Comparison of ENCODE assay signal across 9 cellular contexts in the genomic region with DNA sequence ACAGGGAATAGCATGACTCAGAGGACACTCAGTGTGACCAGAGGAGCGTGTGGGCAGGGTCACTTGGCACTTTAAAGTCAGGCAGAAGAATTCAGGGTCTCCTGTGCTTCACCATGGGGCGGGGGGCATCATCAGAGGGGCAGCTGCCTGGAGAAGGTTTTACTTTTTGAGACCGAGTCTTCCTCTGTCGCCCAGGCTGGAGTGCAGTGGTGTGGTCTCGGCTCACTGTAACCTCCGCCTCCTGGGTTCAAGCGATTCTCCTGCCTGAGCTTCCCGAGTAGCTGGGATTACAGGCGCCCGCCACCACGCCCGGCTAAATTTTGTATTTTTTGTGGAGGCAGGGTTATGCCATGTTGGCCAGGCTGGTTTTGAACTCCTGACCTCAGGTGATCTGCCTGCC. TPM values are rescaled to one million over a fixed set of nuclear protein-coding genes. Genes with fewer than 3 reads are reported as not detected.
"Had no signal": no experiment of that assay in that cellular context is flagged by ENCODE, and none has a peak within 500 bp of the region (broad histone marks: within the 10 kb centered on the region; RNA-seq: fewer than 3 reads in every experiment).

No MANE protein-coding gene starts in this region.

RNA-seq across cellular contexts. Expression of a gene that starts 32.3 kb away (rescaled TPM):
- total RNA-seq: activated naive CD4-positive, alpha-beta T cell treated with anti-CD3 and anti-CD28 coated beads for 36 hours; activated naive CD4-positive, alpha-beta T cell treated with anti-CD3 and anti-CD28 coated beads, Interleukin-2, amount 50 U/mL, for 72 hours; activated naive CD8-positive, alpha-beta T cell treated with anti-CD3 and anti-CD28 coated beads for 36 hours; activated naive CD8-positive, alpha-beta T cell treated with anti-CD3 and anti-CD28 coated beads, Interleukin-2, amount 10 ng/mL, durations not matched to agents 7 days and 5 days; activated T-cell treated with anti-CD3 and anti-CD28 coated beads, Interleukin-2, amount 50 U/mL, for 4 hours; activated T-cell treated with anti-CD3 and anti-CD28 coated beads, Interleukin-2, amount 50 U/mL, for 72 hours; activated T-helper 1 cell treated with anti-CD3 and anti-CD28 coated beads, Interleukin-12 subunit alpha, Interleukin-12 subunit beta, Interleukin-2, Interleukin-4 antibody, amounts not matched to agents 30 ng/mL and 10 ng/mL and 1 ng/mL, durations not matched to agents 14 hours and 24 hours and 36 hours; activated T-helper 2 cell treated with anti-CD3 and anti-CD28 coated beads, Interferon-gamma antibody, Interleukin-2, Interleukin-4, amounts not matched to agents 10 μg/mL and 5 μg/mL and 100 μg/mL, durations not matched to agents 14 hours and 24 hours and 36 hours; bronchial epithelial cell had no signal
